In the genomic region with DNA sequence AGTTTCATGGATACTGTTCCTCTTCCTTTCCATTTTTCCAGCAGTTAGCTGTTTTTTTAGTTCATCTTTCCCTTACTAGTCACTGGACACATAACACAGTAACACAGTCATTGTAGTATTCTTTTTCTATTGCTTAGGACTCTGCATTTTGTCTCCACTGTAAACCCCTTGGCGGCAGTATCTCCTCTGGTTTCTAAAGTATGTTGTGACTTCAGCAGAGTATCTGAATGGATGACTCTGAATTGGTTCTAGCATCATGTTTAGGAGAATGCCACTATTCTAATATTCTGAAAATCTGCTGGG, we compare ENCODE assay signal across 8 cellular contexts. TPM values are rescaled to one million over a fixed set of nuclear protein-coding genes. Genes with fewer than 3 reads are reported as not detected.
DNase-seq lines count a peak whose midpoint lies in the region; ATAC-seq, FAIRE-seq and TF ChIP-seq lines count a peak whose summit lies in the region.

No MANE protein-coding gene starts in this region.

- TF ChIP-seq POLR2A in A549 (IDR thresholded peaks at IDR 0.05; ENCODE audit: low read length): no peak

- H3K4me2 ChIP-seq in A549: peak overlapping the region; percentile 80

- no peaks in the 10 kb centered on the region for H3K36me3 ChIP-seq in ectodermal cell (ENCODE audit: control insufficient read depth, insufficient read depth, low read length)
- H3K36me3 ChIP-seq in heart right ventricle: no peaks in the 10 kb centered on the region

- no peak for TF ChIP-seq EP300 in A549 (IDR thresholded peaks at IDR 0.05)

- H3K27ac ChIP-seq in A549: peak overlapping the region in 1 of 2 experiments; percentile 49; a peak in 1 of 6 replicates
- no peak overlapping the region for H3K27ac ChIP-seq in ectodermal cell (ENCODE audit: insufficient read depth, low read depth, low read length, poor library complexity, severe bottlenecking)
- H3K27ac ChIP-seq in heart right ventricle: no peak overlapping the region

- WGBS in A549 (ENCODE audit: missing lambda C conversion rate): 71% methylated on average over 1 of the region's 1 CpG
- WGBS in ectodermal cell, 2 experiments: 33 to 64% methylated on average over 1 of the region's 1 CpG
- 32 to 55% methylated on average over 1 of the region's 1 CpG for WGBS in heart right ventricle, 2 donors

- no peak overlapping the region for H3K4me3 ChIP-seq in A549
- peak overlapping the region; percentile 65 for H3K4me3 ChIP-seq in ectodermal cell (ENCODE audit: insufficient read depth, low read depth, low read length)
- H3K4me3 ChIP-seq in heart right ventricle: peak overlapping the region in 1 of 10 donors; percentile 75

- no peak for ATAC-seq in A549
- no peak for ATAC-seq in GM19463 (IDR thresholded peaks at IDR 0.05; ENCODE audit: unreplicated experiment)
- no peak for ATAC-seq in heart right ventricle

- POLR2A ChIA-PET in A549 (lab: Yijun Ruan, JAX): no interaction called here

- 0 out of 5 replicates have a peak, but pooled peaks of 1 of the 2 experiments have one; percentile 12 for TF ChIP-seq RAD21 in A549 (conservative IDR thresholded peaks at IDR 0.05 in 1 of 2, IDR thresholded peaks at IDR 0.05 in 1 of 2)

- no peaks in the 10 kb centered on the region for H3K9me3 ChIP-seq in A549
- H3K9me3 ChIP-seq in ectodermal cell (ENCODE audit: control insufficient read depth, low read length): no peaks in the 10 kb centered on the region
- no peaks in the 10 kb centered on the region for H3K9me3 ChIP-seq in heart right ventricle

- H3K27me3 ChIP-seq in ectodermal cell (ENCODE audit: control insufficient read depth, insufficient read depth, low read length, poor library complexity, severe bottlenecking): no peaks in the 10 kb centered on the region
- H3K27me3 ChIP-seq in heart right ventricle: no peaks in the 10 kb centered on the region

- H3K4me1 ChIP-seq in A549: peaks cover 15% of the 10 kb centered on the region
- peaks cover 11% of the 10 kb centered on the region for H3K4me1 ChIP-seq in ectodermal cell (ENCODE audit: control insufficient read depth, insufficient read depth, low read length)
- peaks cover 0 to 38% (median 15%) of the 10 kb centered on the region in 9 donors for H3K4me1 ChIP-seq in heart right ventricle

- TF ChIP-seq CTCF in A549 (IDR thresholded peaks at IDR 0.05): no peak
- no peak for TF ChIP-seq CTCF in GM10266 (IDR thresholded peaks at IDR 0.05; ENCODE audit: control insufficient read depth, insufficient read depth, low read depth, missing control alignments)
- TF ChIP-seq CTCF in heart right ventricle (IDR thresholded peaks at IDR 0.05): peak in 1 of 9 donors; percentile 9

- intact Hi-C loops in heart right ventricle (cut with DNase I): loop anchor here (5.0 to 10.0 kb wide), 7 partner anchors 58 to 792 kb away; partner anchors contain the start of genes HFM1 (in 4 of the 10), GLMN (in 3 of the 10) and RPAP2 (in 3 of the 10)

- peak in 1 of 2 experiments; percentile 5 for DNase-seq in A549 (ENCODE audit: low read depth in 1 of 2, low spot score in 1 of 2)
- peak; percentile 15 for DNase-seq in GM10266 (ENCODE audit: extremely low spot score)
- DNase-seq in NCI-H69 (lab: John Stamatoyannopoulos, UW): peak; percentile 43
- no peak for DNase-seq in midbrain (lab: John Stamatoyannopoulos, UW)
- DNase-seq in mucosa of gallbladder (ENCODE audit: low spot score): no peak
- no peak for DNase-seq in heart right ventricle

- no peak for FAIRE-seq in A549 (lab: Jason Lieb, UNC)

- CTCF ChIA-PET in A549 (lab: Yijun Ruan, JAX): no interaction called here

TF ChIP-seq in A549, 52 proteins besides CTCF, POLR2A, EP300 and RAD21:
- no peak for TF ChIP-seq ATOH8 (CRISPR knock-in tag; IDR thresholded peaks at IDR 0.05; ENCODE audit: low read depth)

RNA-seq across cellular contexts. Expression of gene CDC7, which starts 2.2 kb away (rescaled TPM):
- 11.7 and 16.8 TPM in 2 replicates for polyA plus RNA-seq in A549 (2011; rRNA removed)
- 4.1 and 4.2 TPM in 2 replicates for polyA plus RNA-seq in A549 (2012; cell fraction: cytosol; rRNA removed)
- 3.1 and 3.6 TPM in 2 replicates for polyA plus RNA-seq in A549 (2012; cell fraction: nucleus; rRNA removed)
- 9.4 to 10.1 TPM (median 9.6 TPM) in 3 replicates for polyA plus RNA-seq in A549 (2017; fragmentation: RNase III; extraction: RNeasy Plus Mini Kit Qiagen cat#74134 plus additional on column Dnase treatment)
- polyA minus RNA-seq in A549 (2011; rRNA and poly(A)+ RNA removed): 2.4 and 3.4 TPM in 2 replicates
- 68.8 TPM for polyA plus RNA-seq in ectodermal cell (2013, experiment 1 of 4)
- 68.7 TPM for polyA plus RNA-seq in ectodermal cell (2013, experiment 2 of 4)
- 51.0 TPM for polyA plus RNA-seq in ectodermal cell (2013, experiment 3 of 4)
- polyA plus RNA-seq in ectodermal cell (2013, experiment 4 of 4): 52.6 TPM
- total RNA-seq in mucosa of gallbladder: 1.6 TPM
- 1 to 10 TPM in 4 of 10 donors, under 1 TPM in 6; 0.26 to 4.0 (median 0.73) TPM for total RNA-seq in heart right ventricle
- 1 to 10 TPM in 1 of 2 donors, under 1 TPM in 1; 0.84 to 1.3 TPM for polyA plus RNA-seq in heart right ventricle

Comparison
In these comparisons a context has a peak if more than half of its experiments do, and no peak if none do; other contexts are left out.
1. DNase-seq: peak in GM10266 (single experiment) and NCI-H69 (single experiment); none in midbrain (single experiment), mucosa of gallbladder (single experiment) and heart right ventricle (0 of 2).